ENCODE assay signal across 10 cellular contexts in genomic region chr1:20366766-20367602, GRCh38.
DNase-seq lines count a peak whose midpoint lies in the region; ATAC-seq, FAIRE-seq and TF ChIP-seq lines count a peak whose summit lies in the region.
"Had no signal": no experiment of that assay in that cellular context is flagged by ENCODE, and none has a peak within 500 bp of the region (broad histone marks: within the 10 kb centered on the region; RNA-seq: fewer than 3 reads in every experiment).

No MANE protein-coding gene starts in this region.

- TF ChIP-seq EP300 in HepG2 (IDR thresholded peaks at IDR 0.05; ENCODE audit: low read depth in 2 of 2, low read length in 2 of 2) = no peak
- TF ChIP-seq EP300 in HepG2 (CRISPR knock-in tag; IDR thresholded peaks at IDR 0.05; ENCODE audit: borderline replicate concordance) = no peak

- peaks cover 8% of the 10 kb centered on the region; the same call in 1 of the 2 replicates for H3K4me1 ChIP-seq in HepG2 (ENCODE audit: insufficient read depth, low read length)
- no peaks in the 10 kb centered on the region for H3K4me1 ChIP-seq in urinary bladder (ENCODE audit: insufficient read depth)

- no peak overlapping the region for H3K9ac ChIP-seq in HepG2 (ENCODE audit: insufficient read depth, low read depth, low read length)
- H3K9ac ChIP-seq: KMS-11 had no signal

- peaks cover 68% of the 10 kb centered on the region for H3K27me3 Mint-ChIP-seq in activated CD8-positive, alpha-beta memory T cell treated with anti-CD3 and anti-CD28 coated beads, Interleukin-2, amount 10 ng/mL, durations not matched to agents 7 days and 5 days

- peaks cover 5 to 42% of the 10 kb centered on the region in 2 experiments for H3K27me3 ChIP-seq in HepG2 (ENCODE audit: control insufficient read depth in 1 of 2, insufficient read depth in 2 of 2, low read length in 2 of 2)

- H3K9me3 Mint-ChIP-seq in activated CD8-positive, alpha-beta memory T cell treated with anti-CD3 and anti-CD28 coated beads, Interleukin-2, amount 10 ng/mL, durations not matched to agents 7 days and 5 days (ENCODE audit: low read depth) = no peaks in the 10 kb centered on the region

- no peak for TF ChIP-seq RAD21 in HepG2 (CRISPR knock-in tag; IDR thresholded peaks at IDR 0.05)

- TF ChIP-seq POLR2A in NB4 (IDR thresholded peaks at IDR 0.05; ENCODE audit: extremely low read depth, insufficient read length) (no peak), HepG2 (IDR thresholded peaks at IDR 0.05; ENCODE audit: insufficient read depth in 1 of 2, low read depth in 2 of 2, low read length in 2 of 2) (no peak)

- no peak overlapping the region for H3K4me3 Mint-ChIP-seq in activated CD8-positive, alpha-beta memory T cell treated with anti-CD3 and anti-CD28 coated beads, Interleukin-2, amount 10 ng/mL, durations not matched to agents 7 days and 5 days

- POLR2A ChIA-PET in HepG2 (lab: Yijun Ruan, JAX) = no interaction called here

- TF ChIP-seq CTCF in NB4 (IDR thresholded peaks at IDR 0.05; ENCODE audit: low read depth, low read length) (peak; percentile 35), HepG2 (CRISPR knock-in tag; IDR thresholded peaks at IDR 0.05) (peak; percentile 51)

- H3K4me2 ChIP-seq in HepG2 (ENCODE audit: low read depth, low read length) = no peak overlapping the region
- H3K4me2 ChIP-seq: KMS-11 had no signal

- no peaks in the 10 kb centered on the region for H3K9me3 ChIP-seq in HepG2 (ENCODE audit: low read length)

- H3K36me3 ChIP-seq in HepG2 (replicated peaks in 1 of 2; ENCODE audit: control insufficient read depth in 1 of 2, insufficient read depth in 2 of 2, low read length in 2 of 2) (no peaks in the 10 kb centered on the region), urinary bladder (ENCODE audit: insufficient read depth) (no peaks in the 10 kb centered on the region)

- FAIRE-seq in HepG2 (lab: Jason Lieb, UNC) = peak; percentile 8

- peak; percentile 69 for DNase-seq in DMS153 treated with DMSO at 0.1 percent for 48 hours (lab: John Stamatoyannopoulos, UW; ENCODE audit: unreplicated experiment)
- DNase-seq in NB4 (ENCODE audit: low read depth) = no peak
- DNase-seq in cerebellum (ENCODE audit: low spot score) = peak; percentile 53
- peak; percentile 25 for DNase-seq in HepG2 (ENCODE audit: low spot score)
- no peak for DNase-seq in activated CD4-positive, CD25-positive, alpha-beta regulatory T cell treated with anti-CD3 and anti-CD28 coated beads, Interleukin-2, amount 50 U/mL, for 72 hours
- no peak for DNase-seq in activated CD8-positive, alpha-beta memory T cell treated with anti-CD3 and anti-CD28 coated beads, Interleukin-2, amount 10 ng/mL, durations not matched to agents 7 days and 5 days

- ATAC-seq in HepG2 (peak; percentile 93), HG02852 (IDR thresholded peaks at IDR 0.05; ENCODE audit: unreplicated experiment) (no peak)
- no peak for ATAC-seq in activated CD8-positive, alpha-beta memory T cell treated with anti-CD3 and anti-CD28 coated beads, Interleukin-2, amount 10 ng/mL, durations not matched to agents 7 days and 5 days

- no peaks in the 10 kb centered on the region for H3K4me1 Mint-ChIP-seq in activated CD8-positive, alpha-beta memory T cell treated with anti-CD3 and anti-CD28 coated beads, Interleukin-2, amount 10 ng/mL, durations not matched to agents 7 days and 5 days

- H2AFZ ChIP-seq in HepG2 (ENCODE audit: low read length) = no peak overlapping the region

- intact Hi-C loops in HepG2 (cut with micrococcal nuclease; ENCODE audit: unreplicated experiment) = no loop called here

- H3K4me3 ChIP-seq in NB4 (ENCODE audit: low read depth, low read length) (no peak overlapping the region), HepG2 (replicated peaks in 1 of 3; ENCODE audit: insufficient read depth in 1 of 3, low read depth in 2 of 3, low read length in 3 of 3) (no peak overlapping the region), urinary bladder (ENCODE audit: low read depth, low read length) (peak overlapping the region; percentile 6)
- H3K4me3 ChIP-seq: lung had no signal

- H3K36me3 Mint-ChIP-seq in activated CD8-positive, alpha-beta memory T cell treated with anti-CD3 and anti-CD28 coated beads, Interleukin-2, amount 10 ng/mL, durations not matched to agents 7 days and 5 days = no peaks in the 10 kb centered on the region

- H3K79me2 ChIP-seq in HepG2 (ENCODE audit: insufficient read depth, low read length) = no peaks in the 10 kb centered on the region

- in situ Hi-C loops in HepG2 (cut with HindIII; ENCODE audit: extremely low pct_ligation_motif_present, low pct_unique_long_range_greater_than_20kb) = no loop called here

- no TSS peak for BruUV-seq in HepG2 (replicated peaks; lab: Mats Ljungman, UMichigan)

- H4K20me1 ChIP-seq in HepG2 (ENCODE audit: insufficient read depth, low read length) = no peaks in the 10 kb centered on the region

- H3K27ac ChIP-seq in HepG2 (ENCODE audit: extremely low read length, insufficient read depth, low read length) (no peak overlapping the region), urinary bladder (ENCODE audit: low read depth) (no peak overlapping the region)
- H3K27ac ChIP-seq: KMS-11 had no signal

- WGBS in HepG2 (ENCODE audit: low lambda C conversion rate) = 36% methylated on average over 36 of the region's 42 CpGs
- WGBS in urinary bladder = 3% methylated on average over 42 of the region's 42 CpGs

- CTCF ChIA-PET in HepG2 (lab: Yijun Ruan, JAX; ENCODE audit: low intra/inter-chr PET ratio, low total read pairs) = no interaction called here
- CTCF ChIA-PET in activated CD8-positive, alpha-beta memory T cell treated with anti-CD3 and anti-CD28 coated beads, Interleukin-2, amount 10 ng/mL, durations not matched to agents 7 days and 5 days (lab: Charles Lee) = no interaction called here

- no peak overlapping the region for H3K27ac Mint-ChIP-seq in activated CD8-positive, alpha-beta memory T cell treated with anti-CD3 and anti-CD28 coated beads, Interleukin-2, amount 10 ng/mL, durations not matched to agents 7 days and 5 days

TF ChIP-seq in HepG2, 621 proteins besides CTCF, POLR2A, EP300 and RAD21:
- TF ChIP-seq ZNF510 (CRISPR knock-in tag; IDR thresholded peaks at IDR 0.05; ENCODE audit: low read depth) (no peak), ZNF687 (CRISPR knock-in tag; IDR thresholded peaks at IDR 0.05) (peak; percentile 14; the same call in 1 of the 2 replicates), STAG1 (CRISPR knock-in tag; IDR thresholded peaks at IDR 0.05) (peak; percentile 46), NR2F6 (IDR thresholded peaks at IDR 0.05) (no peak), NR2F6 (CRISPR knock-in tag; IDR thresholded peaks at IDR 0.05) (no peak), NFKB2 (CRISPR knock-in tag; IDR thresholded peaks at IDR 0.05; ENCODE audit: borderline replicate concordance) (peak; percentile 46; the same call in 1 of the 2 replicates), SNAI1 (CRISPR knock-in tag; IDR thresholded peaks at IDR 0.05; ENCODE audit: borderline replicate concordance) (no peak)
- TF ChIP-seq, protein P1, sequence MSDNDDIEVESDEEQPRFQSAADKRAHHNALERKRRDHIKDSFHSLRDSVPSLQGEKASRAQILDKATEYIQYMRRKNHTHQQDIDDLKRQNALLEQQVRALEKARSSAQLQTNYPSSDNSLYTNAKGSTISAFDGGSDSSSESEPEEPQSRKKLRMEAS (IDR thresholded peaks at IDR 0.05) = 0 out of 2 replicates have a peak, but pooled peaks have one; percentile 26

Comparison
In these comparisons a context has a peak if more than half of its experiments do, and no peak if none do; other contexts are left out.
1. DNase-seq: peak in DMS153 treated with DMSO at 0.1 percent for 48 hours (single experiment), cerebellum (single experiment) and HepG2 (single experiment); none in NB4 (single experiment), activated CD4-positive, CD25-positive, alpha-beta regulatory T cell treated with anti-CD3 and anti-CD28 coated beads, Interleukin-2, amount 50 U/mL, for 72 hours (single experiment) and activated CD8-positive, alpha-beta memory T cell treated with anti-CD3 and anti-CD28 coated beads, Interleukin-2, amount 10 ng/mL, durations not matched to agents 7 days and 5 days (single experiment).